Comparison of ENCODE assay signal across 22 cellular contexts in the genomic region with DNA sequence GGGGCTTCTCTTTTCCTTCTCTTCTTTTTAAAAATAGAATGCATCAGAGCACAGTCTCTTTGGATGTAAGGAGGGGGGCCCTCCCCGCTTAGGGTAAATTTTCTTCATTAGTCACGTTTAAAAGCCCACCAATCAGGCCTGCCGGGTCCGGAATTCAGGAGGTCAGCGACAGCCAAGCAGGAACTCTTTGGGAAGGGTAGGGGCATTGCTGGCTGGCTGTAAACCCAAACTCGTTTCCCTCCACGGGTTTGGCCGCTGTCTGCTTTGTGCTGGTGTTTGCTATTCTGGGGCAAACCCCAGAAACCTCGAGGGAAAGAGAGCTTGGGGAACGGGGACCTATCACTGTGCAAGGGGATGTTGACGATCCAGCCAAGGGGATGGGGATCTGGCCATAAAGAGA.
"Had no signal": no experiment of that assay in that cellular context is flagged by ENCODE, and none has a peak within 500 bp of the region (broad histone marks: within the 10 kb centered on the region; RNA-seq: fewer than 3 reads in every experiment).

No MANE protein-coding gene starts in this region.

- DNase-seq: activated CD4-positive, alpha-beta T cell treated with anti-CD3 and anti-CD28 coated beads for 1 hour; activated CD8-positive, alpha-beta memory T cell treated with anti-CD3 and anti-CD28 coated beads for 24 hours; activated CD8-positive, alpha-beta memory T cell treated with anti-CD3 and anti-CD28 coated beads, Interleukin-2, amount 50 U/mL, for 48 hours; activated effector memory CD4-positive, alpha-beta T cell treated with Interleukin-2 at 50 U/mL for 16 hours; activated naive CD4-positive, alpha-beta T cell treated with anti-CD3 and anti-CD28 coated beads, Interleukin-2, amount 50 U/mL, for 16 hours; activated T-cell treated with anti-CD3 and anti-CD28 coated beads, Interleukin-2, amount 50 U/mL, for 48 hours; aorta; brain microvascular endothelial cell; colonic mucosa; heart left ventricle; mesenchymal stem cell; naive thymus-derived CD4-positive, alpha-beta T cell; stimulated activated CD4-positive, alpha-beta T cell treated with anti-CD3 and anti-CD28 coated beads, Interleukin-12 subunit alpha, Interleukin-12 subunit beta, amount 100 ng/mL, for 4 hours; stimulated activated CD4-positive, alpha-beta T cell treated with anti-CD3 and anti-CD28 coated beads, Interleukin-1b, Interleukin-23, amount 100 ng/mL, for 48 hours; stimulated activated CD8-positive, alpha-beta memory T cell treated with anti-CD3 and anti-CD28 coated beads, Interleukin-4, amount 100 ng/mL, for 48 hours; stimulated activated naive CD4-positive, alpha-beta T cell; substantia nigra; transverse colon had no signal

- H3K27ac ChIP-seq: brain microvascular endothelial cell, colonic mucosa, gastroesophageal sphincter, heart left ventricle, transverse colon, vagina had no signal

- H3K4me3 ChIP-seq: colonic mucosa, gastroesophageal sphincter, heart left ventricle, transverse colon, vagina had no signal

- H3K9me3 ChIP-seq: colonic mucosa, gastroesophageal sphincter, heart left ventricle, transverse colon, vagina had no signal

- H3K4me1 ChIP-seq: colonic mucosa, gastroesophageal sphincter, transverse colon, vagina had no signal

- H3K36me3 ChIP-seq: brain microvascular endothelial cell, colonic mucosa, gastroesophageal sphincter, heart left ventricle, transverse colon, vagina had no signal

- H3K27ac Mint-ChIP-seq: progenitor cell of endocrine pancreas had no signal

- ATAC-seq: gastroesophageal sphincter; heart left ventricle; naive thymus-derived CD4-positive, alpha-beta T cell had no signal

- H3K27me3 ChIP-seq: colonic mucosa had no signal

- H3K4me3 Mint-ChIP-seq: central memory CD8-positive, alpha-beta T cell; naive thymus-derived CD4-positive, alpha-beta T cell had no signal

- H3K4me1 Mint-ChIP-seq: central memory CD8-positive, alpha-beta T cell had no signal
